Comparison of ENCODE assay signal across 11 cellular contexts in genomic region chr5:173924899-173925298, GRCh38. TPM values are rescaled to one million over a fixed set of nuclear protein-coding genes. Genes with fewer than 3 reads are reported as not detected.
DNase-seq lines count a peak whose midpoint lies in the region; ATAC-seq and TF ChIP-seq lines count a peak whose summit lies in the region.
"Had no signal": no experiment of that assay in that cellular context is flagged by ENCODE, and none has a peak within 500 bp of the region (broad histone marks: within the 10 kb centered on the region; RNA-seq: fewer than 3 reads in every experiment).

No MANE protein-coding gene starts in this region.

- TF ChIP-seq CTCF in Caco-2 (IDR thresholded peaks at IDR 0.05; ENCODE audit: insufficient read depth in 1 of 2, low read depth in 1 of 2, low read length in 1 of 2, severe bottlenecking in 1 of 2, unreplicated experiment in 1 of 2) = no peak
- no peak for TF ChIP-seq CTCF in activated B cell treated with CpG ODN at 0.5 μM for 24 hours (IDR thresholded peaks at IDR 0.05)
- no peak for TF ChIP-seq CTCF in spleen (IDR thresholded peaks at IDR 0.05 in 8 of 11, conservative IDR thresholded peaks at IDR 0.05 in 3 of 11)

- ATAC-seq in activated B cell treated with CpG ODN at 0.5 μM for 24 hours (ENCODE audit: low read depth) (no peak), left colon (peak; percentile 61), GM18498 (IDR thresholded peaks at IDR 0.05; ENCODE audit: unreplicated experiment) (no peak)
- ATAC-seq: Panc1 had no signal

- peaks cover 28% of the 10 kb centered on the region for H3K4me1 Mint-ChIP-seq in Caco-2 (ENCODE audit: low read depth, unreplicated experiment)
- H3K4me1 Mint-ChIP-seq in activated B cell treated with CpG ODN at 0.5 μM for 24 hours = peaks cover 27% of the 10 kb centered on the region

- H3K9me3 Mint-ChIP-seq in Caco-2 (ENCODE audit: unreplicated experiment) (no peaks in the 10 kb centered on the region), activated B cell treated with CpG ODN at 0.5 μM for 24 hours (no peaks in the 10 kb centered on the region)
- H3K9me3 Mint-ChIP-seq: activated CD4-positive, alpha-beta memory T cell treated with anti-CD3 and anti-CD28 coated beads for 36 hours; neural crest cell had no signal

- H3K4me3 Mint-ChIP-seq in Caco-2 (ENCODE audit: unreplicated experiment) (no peak overlapping the region), activated B cell treated with CpG ODN at 0.5 μM for 24 hours (no peak overlapping the region)
- H3K4me3 Mint-ChIP-seq: activated CD4-positive, alpha-beta memory T cell treated with anti-CD3 and anti-CD28 coated beads for 36 hours; neural crest cell had no signal

- no peaks in the 10 kb centered on the region for H3K27me3 Mint-ChIP-seq in Caco-2 (ENCODE audit: insufficient read depth, unreplicated experiment)
- no peaks in the 10 kb centered on the region for H3K27me3 Mint-ChIP-seq in activated B cell treated with CpG ODN at 0.5 μM for 24 hours
- H3K27me3 Mint-ChIP-seq: activated CD4-positive, alpha-beta memory T cell treated with anti-CD3 and anti-CD28 coated beads for 36 hours had no signal

- BruUV-seq in Caco-2 (replicated peaks; lab: Mats Ljungman, UMichigan) = no TSS peak

- no peaks in the 10 kb centered on the region for H3K27me3 ChIP-seq in Caco-2 (replicated peaks; ENCODE audit: control insufficient read depth, insufficient read depth, low read length)
- H3K27me3 ChIP-seq in spleen (replicated peaks in 1 of 7) = no peaks in the 10 kb centered on the region

- peaks cover 32% of the 10 kb centered on the region for H3K4me1 ChIP-seq in Caco-2
- H3K4me1 ChIP-seq in spleen = peaks cover 30 to 95% (median 75%) of the 10 kb centered on the region in 6 donors

- no peak for DNase-seq in Caco-2
- DNase-seq in activated B cell treated with CpG ODN at 0.5 μM for 24 hours = no peak
- no peak for DNase-seq in left colon
- DNase-seq in spleen = no peak
- no peak for DNase-seq in medulla oblongata (ENCODE audit: extremely low spot score)
- no peak for DNase-seq in HCEC 1CT
- DNase-seq in NCI-H2107 (lab: John Stamatoyannopoulos, UW) = no peak

- intact Hi-C loops in Caco-2 (cut with micrococcal nuclease; ENCODE audit: unreplicated experiment) = no loop called here
- intact Hi-C loops in activated B cell treated with CpG ODN at 0.5 μM for 24 hours (cut with micrococcal nuclease) = loop anchor here (1.0 kb wide), 3 partner anchors 48 to 306 kb away; no protein-coding TSS in a partner anchor
- intact Hi-C loops in left colon (cut with DNase I, micrococcal nuclease) = no loop called here
- intact Hi-C loops in spleen (cut with DNase I; ENCODE audit: low total_unique reads) = no loop called here

- H3K36me3 ChIP-seq in Caco-2 (ENCODE audit: control insufficient read depth, insufficient read depth, low read length) (no peaks in the 10 kb centered on the region), spleen (peaks cover 0 to 37% (median 0%) of the 10 kb centered on the region in 6 donors)

- peak overlapping the region in 5 of 8 donors; percentile 7 to 85 (median 56) for H3K27ac ChIP-seq in spleen

- no peak for TF ChIP-seq POLR2A in spleen (IDR thresholded peaks at IDR 0.05)

- peaks cover 7% of the 10 kb centered on the region for H3K36me3 Mint-ChIP-seq in Caco-2 (ENCODE audit: insufficient read depth, unreplicated experiment)
- H3K36me3 Mint-ChIP-seq in activated B cell treated with CpG ODN at 0.5 μM for 24 hours (ENCODE audit: low read depth) = peaks cover 4% of the 10 kb centered on the region
- H3K36me3 Mint-ChIP-seq: activated CD4-positive, alpha-beta memory T cell treated with anti-CD3 and anti-CD28 coated beads for 36 hours had no signal

- H3K27ac Mint-ChIP-seq in Caco-2 (ENCODE audit: unreplicated experiment) (peak overlapping the region; percentile 32), activated B cell treated with CpG ODN at 0.5 μM for 24 hours (peak overlapping the region; percentile 10)
- H3K27ac Mint-ChIP-seq: activated CD4-positive, alpha-beta memory T cell treated with anti-CD3 and anti-CD28 coated beads for 36 hours had no signal

- CTCF ChIA-PET in Caco-2 (lab: Charles Lee) = interaction anchor here (0.7 to 1.8 kb wide), 4 partner anchors 21 to 309 kb away, joined by 3 to 4 read pairs (median 4); no protein-coding TSS in a partner anchor
- CTCF ChIA-PET in activated B cell treated with CpG ODN at 0.5 μM for 24 hours (lab: Charles Lee) = interaction anchor here (0.6 to 4.0 kb wide), 38 partner anchors 10 to 313 kb away, joined by 3 to 93 read pairs (median 4); partner anchors contain the start of genes BOD1 and CPEB4

- POLR2A ChIA-PET in Caco-2 (lab: Charles Lee) (no interaction called here), activated B cell treated with CpG ODN at 0.5 μM for 24 hours (lab: Charles Lee) (interaction anchor here (1.2 to 1.4 kb wide), 3 partner anchors 40 to 309 kb away, joined by 3 to 9 read pairs (median 4); partner anchors contain the start of gene BOD1)

- H3K9me3 ChIP-seq in Caco-2 = no peaks in the 10 kb centered on the region
- no peaks in the 10 kb centered on the region for H3K9me3 ChIP-seq in spleen

- H3K4me3 ChIP-seq in Caco-2 (ENCODE audit: low read depth, low read length) = no peak overlapping the region
- H3K4me3 ChIP-seq in spleen = no peak overlapping the region

RNA-seq across cellular contexts. Expression of gene CPEB4, which starts 36.8 kb away (rescaled TPM):
- total RNA-seq in Caco-2 (2022) (21.4 and 25.1 TPM in 2 replicates), activated B cell treated with CpG ODN at 0.5 μM for 24 hours (26.9 and 30.0 TPM in 2 replicates), left colon (10 to 100 TPM; 42.1 to 42.8 TPM), spleen (100 to 1,000 TPM in 2 of 7 donors, 10 to 100 TPM in 5; 65.5 to 107 (median 88.3) TPM)
- 1 to 10 TPM; 2.3 to 7.3 (median 2.9) TPM for polyA plus RNA-seq in spleen
